ENCODE assay signal across 10 cellular contexts in genomic region chr5:169350759-169351240, GRCh38. TPM values are rescaled to one million over a fixed set of nuclear protein-coding genes. Genes with fewer than 3 reads are reported as not detected.
DNase-seq lines count a peak whose midpoint lies in the region; ATAC-seq and TF ChIP-seq lines count a peak whose summit lies in the region.
"Had no signal": no experiment of that assay in that cellular context is flagged by ENCODE, and none has a peak within 500 bp of the region (broad histone marks: within the 10 kb centered on the region; RNA-seq: fewer than 3 reads in every experiment).

No MANE protein-coding gene starts in this region.

- no peaks in the 10 kb centered on the region for H3K36me3 ChIP-seq in lung (ENCODE audit: control insufficient read depth in 2 of 2, insufficient read depth in 2 of 2, low read length in 2 of 2)

- no peak for TF ChIP-seq CTCF in AG10803 (conservative IDR thresholded peaks at IDR 0.05; ENCODE audit: low read length)
- TF ChIP-seq CTCF in lung (IDR thresholded peaks at IDR 0.05; ENCODE audit: control extremely low read depth, extremely low read depth): no peak

- 54 to 66% methylated on average over 7 of the region's 7 CpGs for WGBS in lung, 2 donors

- H3K9me3 ChIP-seq in lung (ENCODE audit: control insufficient read depth in 2 of 2, insufficient read depth in 1 of 2, low read length in 1 of 2): no peaks in the 10 kb centered on the region

- peak; percentile 100 for DNase-seq in AG10803 (ENCODE audit: low read depth)
- DNase-seq in brain pericyte (ENCODE audit: low read depth, low spot score): peak; percentile 17
- DNase-seq in lung (ENCODE audit: low spot score): no peak
- DNase-seq in SIG-M5 (lab: John Stamatoyannopoulos, UW): no peak
- DNase-seq: NCI-H2227 treated with DMSO at 0.1 percent for 48 hours; stimulated activated CD4-positive, alpha-beta T cell treated with anti-CD3 and anti-CD28 coated beads, Interleukin-12 subunit alpha, Interleukin-12 subunit beta, amount 100 ng/mL, for 4 hours had no signal

- ATAC-seq in HG03342 (IDR thresholded peaks at IDR 0.05; ENCODE audit: unreplicated experiment) (peak; percentile 73), lung (ENCODE audit: insufficient read depth, low FRiP score) (peak; percentile 46), GM18873 (IDR thresholded peaks at IDR 0.05; ENCODE audit: low FRiP score, unreplicated experiment) (no peak), GM19467 (IDR thresholded peaks at IDR 0.05; ENCODE audit: unreplicated experiment) (no peak), HG03139 (IDR thresholded peaks at IDR 0.05; ENCODE audit: unreplicated experiment) (no peak)

- H3K4me3 ChIP-seq in AG10803 (ENCODE audit: low read length) (no peak overlapping the region), lung (no peak overlapping the region)

- no peaks in the 10 kb centered on the region for H3K27me3 ChIP-seq in lung (ENCODE audit: control insufficient read depth, insufficient read depth)

- no peaks in the 10 kb centered on the region for H3K4me1 ChIP-seq in lung (ENCODE audit: control insufficient read depth in 2 of 2, insufficient read depth in 2 of 2, low read length in 2 of 2)

- H3K27ac ChIP-seq in lung (ENCODE audit: low read depth in 1 of 2, low read length in 1 of 2): no peak overlapping the region

RNA-seq across cellular contexts. Expression of gene SLIT3, which starts 49.9 kb away (rescaled TPM):
- 10 to 100 TPM; 33.0 to 48.5 TPM for total RNA-seq in lung
- 1 to 10 TPM; 4.6 to 6.5 TPM for polyA plus RNA-seq in lung

Comparison
In these comparisons a context has a peak if more than half of its experiments do, and no peak if none do; other contexts are left out.
1. DNase-seq: peak in AG10803 (single experiment) and brain pericyte (single experiment); none in lung (single experiment) and SIG-M5 (single experiment).
2. ATAC-seq: peak in HG03342 (single experiment) and lung (single experiment); none in GM18873 (single experiment), GM19467 (single experiment) and HG03139 (single experiment).